10 cellular contexts compared by ENCODE assay signal in genomic region chr10:132193907-132194552, GRCh38. TPM values are rescaled to one million over a fixed set of nuclear protein-coding genes. Genes with fewer than 3 reads are reported as not detected.
A peak's percentile ranks its signal among the peaks of the same experiment; 100 is the strongest.
DNase-seq lines count a peak whose midpoint lies in the region; ATAC-seq and TF ChIP-seq lines count a peak whose summit lies in the region.
"Had no signal": no experiment of that assay in that cellular context is flagged by ENCODE, and none has a peak within 500 bp of the region (broad histone marks: within the 10 kb centered on the region; RNA-seq: fewer than 3 reads in every experiment).

No MANE protein-coding gene starts in this region.

- H3K4me1 ChIP-seq in foreskin keratinocyte (no peaks in the 10 kb centered on the region), psoas muscle (no peaks in the 10 kb centered on the region)
- H3K4me1 ChIP-seq: tibial artery had no signal

- H3K9me3 ChIP-seq in psoas muscle = no peaks in the 10 kb centered on the region
- H3K9me3 ChIP-seq: tibial artery had no signal

- H3K27ac ChIP-seq in foreskin keratinocyte = no peak overlapping the region
- no peak overlapping the region for H3K27ac ChIP-seq in psoas muscle
- H3K27ac ChIP-seq: PC-9, tibial artery had no signal

- ATAC-seq in foreskin keratinocyte (peak; percentile 47), psoas muscle (peak in 2 of 4 donors; percentile 31 to 41)
- ATAC-seq in stimulated activated effector memory CD8-positive, alpha-beta T cell treated with anti-CD3 and anti-CD28 coated beads, Interleukin-12 subunit alpha, Interleukin-12 subunit beta, amount 100 ng/mL, for 72 hours = no peak

- TF ChIP-seq CTCF in foreskin keratinocyte (conservative IDR thresholded peaks at IDR 0.05) (no peak), psoas muscle (IDR thresholded peaks at IDR 0.05) (no peak)

- 58 to 68% (median 65%) methylated on average over 21 of the region's 21 CpGs for WGBS in psoas muscle, 3 donors

- intact Hi-C loops in psoas muscle (cut with DNase I) = no loop called here

- H3K36me3 ChIP-seq in psoas muscle (ENCODE audit: insufficient read depth in 1 of 2, low read depth in 1 of 2) = no peaks in the 10 kb centered on the region
- H3K36me3 ChIP-seq: tibial artery had no signal

- peak; percentile 36 for DNase-seq in activated CD4-positive, alpha-beta T cell treated with anti-CD3 and anti-CD28 coated beads for 48 hours
- DNase-seq in activated CD4-positive, alpha-beta T cell treated with anti-CD3 and anti-CD28 coated beads for 4 hours = no peak
- DNase-seq in foreskin keratinocyte (no peak), psoas muscle (peak; percentile 16 to 34), NCI-H748 (lab: John Stamatoyannopoulos, UW; ENCODE audit: unreplicated experiment) (no peak), T1000 (lab: John Stamatoyannopoulos, UW) (no peak)
- no peak for DNase-seq in stimulated activated effector memory CD8-positive, alpha-beta T cell treated with anti-CD3 and anti-CD28 coated beads, Interleukin-12 subunit alpha, Interleukin-12 subunit beta, amount 100 ng/mL, for 72 hours (ENCODE audit: low spot score in 2 of 2)

- no peak overlapping the region for H3K4me3 Mint-ChIP-seq in stimulated activated effector memory CD8-positive, alpha-beta T cell treated with anti-CD3 and anti-CD28 coated beads, Interleukin-12 subunit alpha, Interleukin-12 subunit beta, amount 100 ng/mL, for 72 hours

- no peaks in the 10 kb centered on the region for H3K9me3 Mint-ChIP-seq in stimulated activated effector memory CD8-positive, alpha-beta T cell treated with anti-CD3 and anti-CD28 coated beads, Interleukin-12 subunit alpha, Interleukin-12 subunit beta, amount 100 ng/mL, for 72 hours

- H3K27ac Mint-ChIP-seq in stimulated activated effector memory CD8-positive, alpha-beta T cell treated with anti-CD3 and anti-CD28 coated beads, Interleukin-12 subunit alpha, Interleukin-12 subunit beta, amount 100 ng/mL, for 72 hours = no peak overlapping the region

- peaks cover 10% of the 10 kb centered on the region for H3K36me3 Mint-ChIP-seq in stimulated activated effector memory CD8-positive, alpha-beta T cell treated with anti-CD3 and anti-CD28 coated beads, Interleukin-12 subunit alpha, Interleukin-12 subunit beta, amount 100 ng/mL, for 72 hours

- H3K4me1 Mint-ChIP-seq in stimulated activated effector memory CD8-positive, alpha-beta T cell treated with anti-CD3 and anti-CD28 coated beads, Interleukin-12 subunit alpha, Interleukin-12 subunit beta, amount 100 ng/mL, for 72 hours = no peaks in the 10 kb centered on the region

- no peak overlapping the region for H3K4me3 ChIP-seq in psoas muscle
- H3K4me3 ChIP-seq: PC-9, tibial artery had no signal

- H3K27me3 ChIP-seq in foreskin keratinocyte (peaks cover 5% of the 10 kb centered on the region), psoas muscle (ENCODE audit: insufficient read depth in 3 of 3, low read length in 2 of 3) (peaks cover 0 to 12% (median 3%) of the 10 kb centered on the region in 3 donors)

TF ChIP-seq in PFSK-1, 5 proteins besides CTCF, POLR2A, EP300 and RAD21:
- TF ChIP-seq REST (IDR thresholded peaks at IDR 0.05; ENCODE audit: insufficient read depth in 1 of 2, low read depth in 2 of 2, low read length in 2 of 2) (peak; percentile 88 to 92), SIN3A (IDR thresholded peaks at IDR 0.05; ENCODE audit: borderline replicate concordance, insufficient read depth, low read length) (no peak)

RNA-seq across cellular contexts. Expression of gene DPYSL4, which starts 7.3 kb away (rescaled TPM):
- 30.5 TPM for polyA plus RNA-seq in PFSK-1 (2012; ENCODE audit: insufficient read length, low read depth)
- total RNA-seq in foreskin keratinocyte = 0.75 and 0.78 TPM in 2 replicates
- polyA plus RNA-seq in foreskin keratinocyte = 0.62 and 1.0 TPM in 2 replicates
- 1 to 10 TPM in 1 of 4 donors, under 1 TPM in 3; 0.82 to 1.4 (median 0.85) TPM for total RNA-seq in psoas muscle
- polyA plus RNA-seq in psoas muscle = under 1 TPM; 0.30 to 0.39 (median 0.36) TPM

Comparison
In these comparisons a context has a peak if more than half of its experiments do, and no peak if none do; other contexts are left out.
1. DNase-seq: peak in activated CD4-positive, alpha-beta T cell treated with anti-CD3 and anti-CD28 coated beads for 48 hours (single experiment) and psoas muscle (2 of 2); none in activated CD4-positive, alpha-beta T cell treated with anti-CD3 and anti-CD28 coated beads for 4 hours (0 of 2), foreskin keratinocyte (0 of 2), NCI-H748 (single experiment), stimulated activated effector memory CD8-positive, alpha-beta T cell treated with anti-CD3 and anti-CD28 coated beads, Interleukin-12 subunit alpha, Interleukin-12 subunit beta, amount 100 ng/mL, for 72 hours (0 of 2) and T1000 (single experiment).